1 cellular context compared by ENCODE assay signal in the genomic region with DNA sequence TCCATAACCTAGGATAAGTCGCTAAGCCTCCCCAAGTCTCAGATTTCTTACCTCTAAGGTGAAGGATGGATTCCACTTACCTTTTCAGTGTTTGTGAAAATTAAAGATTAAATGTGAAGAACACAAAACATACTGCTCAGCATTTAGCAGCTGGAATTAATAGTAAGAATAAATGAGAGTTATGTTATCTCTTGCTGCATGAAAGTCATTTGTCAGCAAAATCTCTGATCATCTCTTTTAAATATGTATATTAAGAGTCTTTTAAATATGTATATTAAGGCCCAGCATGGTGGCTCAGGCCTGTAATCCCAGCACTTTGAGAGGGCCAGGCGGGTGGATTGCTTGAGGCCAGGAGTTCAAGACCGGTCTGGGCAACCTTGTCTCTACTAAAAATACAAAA.
TF ChIP-seq lines count a peak whose summit lies in the region.

No MANE protein-coding gene starts in this region.

TF ChIP-seq in K562, 482 proteins besides CTCF, POLR2A, EP300 and RAD21 (continued from another document):
- TF ChIP-seq, protein P1, sequence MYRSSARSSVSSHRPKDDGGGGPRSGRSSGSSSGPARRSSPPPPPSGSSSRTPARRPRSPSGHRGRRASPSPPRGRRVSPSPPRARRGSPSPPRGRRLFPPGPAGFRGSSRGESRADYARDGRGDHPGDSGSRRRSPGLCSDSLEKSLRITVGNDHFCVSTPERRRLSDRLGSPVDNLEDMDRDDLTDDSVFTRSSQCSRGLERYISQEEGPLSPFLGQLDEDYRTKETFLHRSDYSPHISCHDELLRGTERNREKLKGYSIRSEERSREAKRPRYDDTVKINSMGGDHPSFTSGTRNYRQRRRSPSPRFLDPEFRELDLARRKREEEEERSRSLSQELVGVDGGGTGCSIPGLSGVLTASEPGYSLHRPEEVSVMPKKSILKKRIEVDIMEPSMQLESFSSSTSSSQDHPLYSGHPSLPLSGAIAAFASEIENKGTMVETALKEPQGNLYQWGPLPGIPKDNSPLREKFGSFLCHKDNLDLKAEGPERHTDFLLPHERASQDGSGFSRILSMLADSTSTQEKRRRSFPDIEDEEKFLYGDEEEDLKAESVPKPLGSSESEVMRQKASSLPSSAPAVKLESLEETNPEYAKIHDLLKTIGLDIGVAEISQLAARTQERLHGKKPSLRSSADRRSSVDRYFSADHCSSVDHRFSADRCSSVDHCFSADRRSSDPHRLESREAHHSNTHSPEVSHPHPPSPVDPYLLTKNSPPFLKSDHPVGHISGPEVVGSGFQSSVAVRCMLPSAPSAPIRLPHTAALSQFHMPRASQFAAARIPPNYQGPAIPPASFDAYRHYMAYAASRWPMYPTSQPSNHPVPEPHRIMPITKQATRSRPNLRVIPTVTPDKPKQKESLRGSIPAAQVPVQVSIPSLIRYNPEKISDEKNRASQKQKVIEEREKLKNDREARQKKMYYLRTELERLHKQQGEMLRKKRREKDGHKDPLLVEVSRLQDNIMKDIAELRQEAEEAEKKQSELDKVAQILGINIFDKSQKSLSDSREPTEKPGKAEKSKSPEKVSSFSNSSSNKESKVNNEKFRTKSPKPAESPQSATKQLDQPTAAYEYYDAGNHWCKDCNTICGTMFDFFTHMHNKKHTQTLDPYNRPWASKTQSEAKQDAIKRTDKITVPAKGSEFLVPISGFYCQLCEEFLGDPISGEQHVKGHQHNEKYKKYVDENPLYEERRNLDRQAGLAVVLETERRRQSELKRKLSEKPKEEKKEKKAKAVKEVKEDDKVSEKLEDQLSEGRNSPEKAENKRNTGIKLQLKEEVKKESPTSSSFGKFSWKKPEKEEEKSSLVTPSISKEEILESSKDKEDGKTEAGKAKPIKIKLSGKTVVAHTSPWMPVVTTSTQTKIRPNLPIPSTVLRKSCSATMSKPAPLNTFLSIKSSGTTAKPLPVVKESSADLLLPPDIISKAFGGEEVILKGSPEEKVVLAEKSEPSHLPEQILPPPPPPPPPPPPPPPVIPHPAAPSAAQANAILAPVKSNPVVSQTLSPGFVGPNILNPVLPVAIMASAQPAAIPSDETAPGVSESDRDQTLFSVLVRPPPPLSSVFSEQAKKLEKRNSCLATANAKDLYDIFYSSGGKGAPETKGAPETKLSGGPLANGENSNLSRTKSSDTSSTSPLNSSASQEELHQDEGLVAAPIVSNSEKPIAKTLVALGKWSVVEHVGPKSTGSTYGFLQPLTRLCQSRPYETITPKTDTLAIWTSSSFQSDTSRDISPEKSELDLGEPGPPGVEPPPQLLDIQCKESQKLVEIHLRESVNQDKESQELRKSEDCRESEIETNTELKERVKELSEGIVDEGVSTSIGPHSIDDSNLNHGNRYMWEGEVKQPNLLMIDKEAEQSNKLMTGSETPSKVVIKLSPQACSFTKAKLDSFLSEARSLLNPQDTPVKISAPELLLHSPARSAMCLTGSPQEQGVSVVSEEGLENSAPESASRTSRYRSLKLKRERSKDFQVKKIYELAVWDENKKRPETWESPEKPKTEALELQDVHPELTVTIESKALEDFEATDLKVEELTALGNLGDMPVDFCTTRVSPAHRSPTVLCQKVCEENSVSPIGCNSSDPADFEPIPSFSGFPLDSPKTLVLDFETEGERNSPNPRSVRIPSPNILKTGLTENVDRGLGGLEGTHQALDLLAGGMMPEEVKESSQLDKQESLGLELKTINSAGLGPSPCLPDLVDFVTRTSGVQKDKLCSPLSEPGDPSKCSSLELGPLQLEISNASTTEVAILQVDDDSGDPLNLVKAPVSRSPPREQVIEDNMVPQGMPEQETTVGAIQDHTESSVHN (IDR thresholded peaks at IDR 0.05; ENCODE audit: borderline replicate concordance in 1 of 2, low read depth in 1 of 2) = no peak
- TF ChIP-seq ZNF384 (IDR thresholded peaks at IDR 0.05; ENCODE audit: low read depth, low read length) = no peak
- TF ChIP-seq, protein P2, sequence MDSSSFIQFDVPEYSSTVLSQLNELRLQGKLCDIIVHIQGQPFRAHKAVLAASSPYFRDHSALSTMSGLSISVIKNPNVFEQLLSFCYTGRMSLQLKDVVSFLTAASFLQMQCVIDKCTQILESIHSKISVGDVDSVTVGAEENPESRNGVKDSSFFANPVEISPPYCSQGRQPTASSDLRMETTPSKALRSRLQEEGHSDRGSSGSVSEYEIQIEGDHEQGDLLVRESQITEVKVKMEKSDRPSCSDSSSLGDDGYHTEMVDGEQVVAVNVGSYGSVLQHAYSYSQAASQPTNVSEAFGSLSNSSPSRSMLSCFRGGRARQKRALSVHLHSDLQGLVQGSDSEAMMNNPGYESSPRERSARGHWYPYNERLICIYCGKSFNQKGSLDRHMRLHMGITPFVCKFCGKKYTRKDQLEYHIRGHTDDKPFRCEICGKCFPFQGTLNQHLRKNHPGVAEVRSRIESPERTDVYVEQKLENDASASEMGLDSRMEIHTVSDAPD (CRISPR knock-in tag; IDR thresholded peaks at IDR 0.05) = no peak
- no peak for TF ChIP-seq ZNF165 (CRISPR knock-in tag; IDR thresholded peaks at IDR 0.05; ENCODE audit: borderline replicate concordance)
- TF ChIP-seq, protein P3, sequence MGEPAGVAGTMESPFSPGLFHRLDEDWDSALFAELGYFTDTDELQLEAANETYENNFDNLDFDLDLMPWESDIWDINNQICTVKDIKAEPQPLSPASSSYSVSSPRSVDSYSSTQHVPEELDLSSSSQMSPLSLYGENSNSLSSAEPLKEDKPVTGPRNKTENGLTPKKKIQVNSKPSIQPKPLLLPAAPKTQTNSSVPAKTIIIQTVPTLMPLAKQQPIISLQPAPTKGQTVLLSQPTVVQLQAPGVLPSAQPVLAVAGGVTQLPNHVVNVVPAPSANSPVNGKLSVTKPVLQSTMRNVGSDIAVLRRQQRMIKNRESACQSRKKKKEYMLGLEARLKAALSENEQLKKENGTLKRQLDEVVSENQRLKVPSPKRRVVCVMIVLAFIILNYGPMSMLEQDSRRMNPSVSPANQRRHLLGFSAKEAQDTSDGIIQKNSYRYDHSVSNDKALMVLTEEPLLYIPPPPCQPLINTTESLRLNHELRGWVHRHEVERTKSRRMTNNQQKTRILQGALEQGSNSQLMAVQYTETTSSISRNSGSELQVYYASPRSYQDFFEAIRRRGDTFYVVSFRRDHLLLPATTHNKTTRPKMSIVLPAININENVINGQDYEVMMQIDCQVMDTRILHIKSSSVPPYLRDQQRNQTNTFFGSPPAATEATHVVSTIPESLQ (CRISPR knock-in tag; IDR thresholded peaks at IDR 0.05) = no peak
- peak; percentile 16; the same call in 1 of the 2 replicates for TF ChIP-seq C11orf30 (IDR thresholded peaks at IDR 0.05; ENCODE audit: low read depth)
- TF ChIP-seq, protein P4, sequence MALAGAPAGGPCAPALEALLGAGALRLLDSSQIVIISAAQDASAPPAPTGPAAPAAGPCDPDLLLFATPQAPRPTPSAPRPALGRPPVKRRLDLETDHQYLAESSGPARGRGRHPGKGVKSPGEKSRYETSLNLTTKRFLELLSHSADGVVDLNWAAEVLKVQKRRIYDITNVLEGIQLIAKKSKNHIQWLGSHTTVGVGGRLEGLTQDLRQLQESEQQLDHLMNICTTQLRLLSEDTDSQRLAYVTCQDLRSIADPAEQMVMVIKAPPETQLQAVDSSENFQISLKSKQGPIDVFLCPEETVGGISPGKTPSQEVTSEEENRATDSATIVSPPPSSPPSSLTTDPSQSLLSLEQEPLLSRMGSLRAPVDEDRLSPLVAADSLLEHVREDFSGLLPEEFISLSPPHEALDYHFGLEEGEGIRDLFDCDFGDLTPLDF (CRISPR knock-in tag; IDR thresholded peaks at IDR 0.05) = no peak
- TF ChIP-seq ZNF764 (CRISPR knock-in tag; IDR thresholded peaks at IDR 0.05; ENCODE audit: low read depth) = no peak
- TF ChIP-seq ZNF24 (IDR thresholded peaks at IDR 0.05) = no peak
- no peak for TF ChIP-seq ARID2 (IDR thresholded peaks at IDR 0.05)
- TF ChIP-seq STAT5B (CRISPR knock-in tag; IDR thresholded peaks at IDR 0.05) = no peak
- no peak for TF ChIP-seq ZNF274 (IDR thresholded peaks at IDR 0.05; ENCODE audit: borderline replicate concordance, low read depth, low read length)
- no peak for TF ChIP-seq EZH2 (IDR thresholded peaks at IDR 0.05; ENCODE audit: borderline replicate concordance, low read depth, low read length)
- no peak for TF ChIP-seq SNIP1 (IDR thresholded peaks at IDR 0.05; ENCODE audit: low read depth)
- TF ChIP-seq ZNF586 (CRISPR knock-in tag; conservative IDR thresholded peaks at IDR 0.05) = no peak
- TF ChIP-seq ZNF23 (CRISPR knock-in tag; IDR thresholded peaks at IDR 0.05) = no peak
- TF ChIP-seq HNRNPK (IDR thresholded peaks at IDR 0.05; ENCODE audit: low read depth, low read length, poor library complexity, severe bottlenecking) = no peak
